Comparison of ENCODE assay signal across 11 cellular contexts in the genomic region with DNA sequence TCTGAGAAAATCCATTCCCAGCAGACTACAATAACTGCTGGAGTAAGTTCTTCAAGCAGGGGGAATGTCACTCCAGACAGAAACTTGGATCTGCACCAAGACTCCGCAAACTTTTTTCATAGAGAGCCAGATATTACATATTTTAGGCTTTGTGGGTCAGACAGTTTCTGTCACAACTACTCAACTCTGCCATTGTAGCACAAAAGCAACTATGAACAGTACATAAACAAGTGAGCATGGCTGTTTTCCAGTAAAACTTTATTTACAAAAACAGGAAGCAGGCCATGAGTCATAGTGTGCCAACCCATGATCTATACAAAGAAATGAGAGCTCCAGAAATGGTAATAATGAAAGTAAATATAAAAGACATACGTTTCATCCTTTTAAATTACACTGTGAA.
DNase-seq lines count a peak whose midpoint lies in the region; ATAC-seq and TF ChIP-seq lines count a peak whose summit lies in the region.
"Had no signal": no experiment of that assay in that cellular context is flagged by ENCODE, and none has a peak within 500 bp of the region (broad histone marks: within the 10 kb centered on the region; RNA-seq: fewer than 3 reads in every experiment).

No MANE protein-coding gene starts in this region.

- ATAC-seq in HG03280 (IDR thresholded peaks at IDR 0.05; ENCODE audit: unreplicated experiment) = no peak
- ATAC-seq in HG03460 (IDR thresholded peaks at IDR 0.05; ENCODE audit: unreplicated experiment) = no peak
- ATAC-seq in HG03342 (IDR thresholded peaks at IDR 0.05; ENCODE audit: unreplicated experiment) = no peak
- ATAC-seq: left colon had no signal

- H3K4me3 ChIP-seq in fibroblast of pulmonary artery (replicated peaks; ENCODE audit: low read depth, low read length) = no peak overlapping the region

- peak; percentile 5 for DNase-seq in stimulated activated CD4-positive, alpha-beta T cell treated with anti-CD3 and anti-CD28 coated beads, Interleukin-15, amount 100 ng/mL, for 24 hours
- DNase-seq in stimulated activated CD4-positive, alpha-beta T cell treated with anti-CD3 and anti-CD28 coated beads, Interleukin-4, amount 100 ng/mL, for 24 hours = no peak
- DNase-seq in RPMI7951 (ENCODE audit: low read depth) (peak; percentile 56), fibroblast of pulmonary artery (ENCODE audit: low read depth) (peak; percentile 94), NCI-H510A treated with DMSO at 0.1 percent for 48 hours (lab: John Stamatoyannopoulos, UW) (no peak)
- DNase-seq: endodermal cell, left colon, NCI-H2227 treated with DMSO at 0.1 percent for 48 hours had no signal

- TF ChIP-seq CTCF in fibroblast of pulmonary artery (IDR thresholded peaks at IDR 0.05; ENCODE audit: low read length, missing control alignments) = no peak

Comparison
In these comparisons a context has a peak if more than half of its experiments do, and no peak if none do; other contexts are left out.
1. DNase-seq: peak in stimulated activated CD4-positive, alpha-beta T cell treated with anti-CD3 and anti-CD28 coated beads, Interleukin-15, amount 100 ng/mL, for 24 hours (single experiment), RPMI7951 (single experiment) and fibroblast of pulmonary artery (single experiment); none in stimulated activated CD4-positive, alpha-beta T cell treated with anti-CD3 and anti-CD28 coated beads, Interleukin-4, amount 100 ng/mL, for 24 hours (single experiment) and NCI-H510A treated with DMSO at 0.1 percent for 48 hours (single experiment).